Comparison of ENCODE assay signal across 18 cellular contexts in the genomic region with DNA sequence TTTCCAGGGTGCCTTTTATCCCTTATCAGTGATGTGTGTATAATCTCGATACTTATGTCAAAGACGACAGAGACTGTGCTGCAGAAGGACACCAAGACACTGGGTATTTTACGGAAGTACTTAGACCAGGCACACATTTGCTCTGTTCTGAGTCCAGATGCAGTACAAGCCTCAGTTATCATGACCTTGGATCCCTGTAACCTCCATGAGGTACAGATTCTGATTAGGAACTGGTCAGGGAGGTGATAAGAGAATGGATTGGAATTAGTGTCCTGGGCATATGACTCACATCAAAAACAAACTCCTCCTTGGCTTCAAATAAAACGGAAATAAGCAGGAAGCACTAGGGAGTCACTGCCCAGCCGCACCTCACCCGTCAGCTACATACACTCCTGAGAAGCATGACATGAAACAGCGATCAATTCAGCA.
DNase-seq lines count a peak whose midpoint lies in the region; ATAC-seq, FAIRE-seq and TF ChIP-seq lines count a peak whose summit lies in the region.
"Had no signal": no experiment of that assay in that cellular context is flagged by ENCODE, and none has a peak within 500 bp of the region (broad histone marks: within the 10 kb centered on the region; RNA-seq: fewer than 3 reads in every experiment).

No MANE protein-coding gene starts in this region.

- H3K4me1 ChIP-seq in right lobe of liver: no peaks in the 10 kb centered on the region
- no peaks in the 10 kb centered on the region for H3K4me1 ChIP-seq in HepG2 (ENCODE audit: insufficient read depth, low read length)
- peaks cover 31% of the 10 kb centered on the region for H3K4me1 ChIP-seq in astrocyte (ENCODE audit: insufficient read depth, low read length)
- H3K4me1 ChIP-seq in right cardiac atrium (ENCODE audit: control insufficient read depth, insufficient read depth, low read length): peaks cover 2% of the 10 kb centered on the region

- intact Hi-C loops in right lobe of liver (cut with DNase I): no loop called here
- intact Hi-C loops in HepG2 (cut with micrococcal nuclease; ENCODE audit: unreplicated experiment): no loop called here
- intact Hi-C loops in right cardiac atrium (cut with DNase I): loop anchor here in 2 of 4 donors (5.0 to 10.0 kb wide), 2 partner anchors 70 to 143 kb away; no protein-coding TSS in a partner anchor
- intact Hi-C loops in natural killer cell (cut with micrococcal nuclease): loop anchor here (5.0 to 10.0 kb wide), 2 partner anchors 143 to 790 kb away; no protein-coding TSS in a partner anchor

- H3K9me3 Mint-ChIP-seq in astrocyte (ENCODE audit: unreplicated experiment) (no peaks in the 10 kb centered on the region), natural killer cell (no peaks in the 10 kb centered on the region)
- H3K9me3 Mint-ChIP-seq: activated CD4-positive, alpha-beta memory T cell treated with anti-CD3 and anti-CD28 coated beads, Interleukin-2, amount 10 ng/mL, durations not matched to agents 7 days and 5 days; activated T-helper 17 cell treated with anti-CD3 and anti-CD28 coated beads, Interleukin-2, amount 50 U/mL, for 72 hours had no signal

- H3K4me2 ChIP-seq in HepG2 (ENCODE audit: low read depth, low read length): no peak overlapping the region
- peak overlapping the region; percentile 72 for H3K4me2 ChIP-seq in astrocyte (ENCODE audit: low read length)
- H3K4me2 ChIP-seq: PC-9 had no signal

- H3K27me3 Mint-ChIP-seq in astrocyte (ENCODE audit: low read depth, unreplicated experiment) (peaks cover 2% of the 10 kb centered on the region), natural killer cell (ENCODE audit: low read depth in 2 of 2) (no peaks in the 10 kb centered on the region)
- H3K27me3 Mint-ChIP-seq: activated CD4-positive, alpha-beta memory T cell treated with anti-CD3 and anti-CD28 coated beads, Interleukin-2, amount 10 ng/mL, durations not matched to agents 7 days and 5 days; activated T-helper 17 cell treated with anti-CD3 and anti-CD28 coated beads, Interleukin-2, amount 50 U/mL, for 72 hours had no signal

- H3K27me3 ChIP-seq in right lobe of liver (no peaks in the 10 kb centered on the region), HepG2 (ENCODE audit: control insufficient read depth in 1 of 2, insufficient read depth in 2 of 2, low read length in 2 of 2) (peaks cover 0 to 6% of the 10 kb centered on the region in 2 experiments; a peak in 2 of 5 replicates), astrocyte (ENCODE audit: insufficient read depth, low read length) (no peaks in the 10 kb centered on the region), right cardiac atrium (ENCODE audit: control insufficient read depth, insufficient read depth) (no peaks in the 10 kb centered on the region)
- H3K27me3 ChIP-seq: body of pancreas, neutrophil had no signal

- peaks cover 4% of the 10 kb centered on the region for H3K4me1 Mint-ChIP-seq in astrocyte (ENCODE audit: low read depth, unreplicated experiment)
- H3K4me1 Mint-ChIP-seq in natural killer cell: peaks cover 47 to 53% of the 10 kb centered on the region in 2 donors

- ATAC-seq in right lobe of liver (peak in 3 of 4 donors; percentile 14 to 37 (median 18)), HepG2 (no peak), right cardiac atrium (peak; percentile 7 to 85), natural killer cell (no peak), GM18498 (IDR thresholded peaks at IDR 0.05; ENCODE audit: unreplicated experiment) (no peak)
- ATAC-seq: activated T-helper 17 cell treated with anti-CD3 and anti-CD28 coated beads, Interleukin-2, amount 50 U/mL, for 72 hours; body of pancreas had no signal

- in situ Hi-C loops in HepG2 (cut with HindIII; ENCODE audit: extremely low pct_ligation_motif_present, low pct_unique_long_range_greater_than_20kb): no loop called here

- no peak overlapping the region for H3K4me3 ChIP-seq in right lobe of liver
- H3K4me3 ChIP-seq in HepG2 (replicated peaks in 1 of 3; ENCODE audit: insufficient read depth in 1 of 3, low read depth in 2 of 3, low read length in 3 of 3): no peak overlapping the region
- H3K4me3 ChIP-seq in astrocyte (ENCODE audit: insufficient read depth, low read depth, low read length): no peak overlapping the region
- H3K4me3 ChIP-seq in right cardiac atrium (ENCODE audit: low read length): no peak overlapping the region
- H3K4me3 ChIP-seq: body of pancreas, PC-9 had no signal

- no TSS peak for BruUV-seq in HepG2 (replicated peaks; lab: Mats Ljungman, UMichigan)

- no peaks in the 10 kb centered on the region for H4K20me1 ChIP-seq in HepG2 (ENCODE audit: insufficient read depth, low read length)
- H4K20me1 ChIP-seq in astrocyte (ENCODE audit: insufficient read depth, low read length): no peaks in the 10 kb centered on the region

- TF ChIP-seq CTCF in right lobe of liver (IDR thresholded peaks at IDR 0.05) (no peak), HepG2 (CRISPR knock-in tag; IDR thresholded peaks at IDR 0.05) (no peak), astrocyte (IDR thresholded peaks at IDR 0.05; ENCODE audit: insufficient read depth, low read depth, low read length) (no peak), natural killer cell (IDR thresholded peaks at IDR 0.05) (no peak)

- no peak for TF ChIP-seq POLR2A in right lobe of liver (IDR thresholded peaks at IDR 0.05)
- TF ChIP-seq POLR2A in HepG2 (IDR thresholded peaks at IDR 0.05; ENCODE audit: insufficient read depth in 1 of 2, low read depth in 2 of 2, low read length in 2 of 2): no peak

- H3K36me3 ChIP-seq in right lobe of liver (no peaks in the 10 kb centered on the region), HepG2 (replicated peaks in 1 of 2; ENCODE audit: control insufficient read depth in 1 of 2, insufficient read depth in 2 of 2, low read length in 2 of 2) (no peaks in the 10 kb centered on the region), astrocyte (ENCODE audit: insufficient read depth, low read length) (no peaks in the 10 kb centered on the region)
- H3K36me3 ChIP-seq: neutrophil had no signal

- H3K9ac ChIP-seq in HepG2 (ENCODE audit: insufficient read depth, low read depth, low read length): no peak overlapping the region
- no peak overlapping the region for H3K9ac ChIP-seq in astrocyte (ENCODE audit: low read length)

- DNase-seq in right lobe of liver (no peak), HepG2 (ENCODE audit: low spot score) (no peak), astrocyte (ENCODE audit: low read depth) (peak; percentile 58), right cardiac atrium (peak in 1 of 3 donors; percentile 41), NCI-H748 treated with DMSO at 0.1 percent for 48 hours (lab: John Stamatoyannopoulos, UW) (no peak), natural killer cell (no peak), NCI-H146 treated with DMSO at 0.1 percent for 48 hours (lab: John Stamatoyannopoulos, UW; ENCODE audit: unreplicated experiment) (no peak)
- DNase-seq: ACHN; activated CD4-positive, alpha-beta memory T cell treated with anti-CD3 and anti-CD28 coated beads, Interleukin-2, amount 10 ng/mL, durations not matched to agents 7 days and 5 days; body of pancreas; MV-4-11; NCI-H345; stimulated activated CD4-positive, alpha-beta T cell treated with anti-CD3 and anti-CD28 coated beads, Interleukin-12 subunit alpha, Interleukin-12 subunit beta, amount 100 ng/mL, for 4 hours; T-helper 9 cell had no signal

- H3K36me3 Mint-ChIP-seq in astrocyte (ENCODE audit: low read depth, unreplicated experiment) (no peaks in the 10 kb centered on the region), natural killer cell (no peaks in the 10 kb centered on the region)

- H3K79me2 ChIP-seq in HepG2 (ENCODE audit: insufficient read depth, low read length): no peaks in the 10 kb centered on the region
- no peaks in the 10 kb centered on the region for H3K79me2 ChIP-seq in astrocyte (ENCODE audit: insufficient read depth, low read length)

- TF ChIP-seq EP300 in HepG2 (IDR thresholded peaks at IDR 0.05; ENCODE audit: low read depth in 2 of 2, low read length in 2 of 2) (no peak), HepG2 (CRISPR knock-in tag; IDR thresholded peaks at IDR 0.05; ENCODE audit: borderline replicate concordance) (no peak)

- 58% methylated on average over 6 of the region's 7 CpGs for WGBS in right lobe of liver (ENCODE audit: insufficient coverage, low coverage, low lambda C conversion rate, missing lambda C conversion rate)
- 15% methylated on average over 6 of the region's 7 CpGs for WGBS in HepG2 (ENCODE audit: low lambda C conversion rate)
- WGBS in right cardiac atrium: 45% methylated on average over 7 of the region's 7 CpGs

- no peak overlapping the region for H2AFZ ChIP-seq in HepG2 (ENCODE audit: low read length)
- H2AFZ ChIP-seq in astrocyte (ENCODE audit: low read depth, low read length): no peak overlapping the region
- H2AFZ ChIP-seq: PC-9 had no signal

- no peak overlapping the region for H3K4me3 Mint-ChIP-seq in astrocyte (ENCODE audit: unreplicated experiment)
- H3K4me3 Mint-ChIP-seq in natural killer cell: no peak overlapping the region
- H3K4me3 Mint-ChIP-seq: activated CD4-positive, alpha-beta memory T cell treated with anti-CD3 and anti-CD28 coated beads, Interleukin-2, amount 10 ng/mL, durations not matched to agents 7 days and 5 days; activated T-helper 17 cell treated with anti-CD3 and anti-CD28 coated beads, Interleukin-2, amount 50 U/mL, for 72 hours had no signal

- H3K27ac Mint-ChIP-seq in astrocyte (ENCODE audit: unreplicated experiment) (no peak overlapping the region), natural killer cell (no peak overlapping the region)
- H3K27ac Mint-ChIP-seq: activated CD4-positive, alpha-beta memory T cell treated with anti-CD3 and anti-CD28 coated beads, Interleukin-2, amount 10 ng/mL, durations not matched to agents 7 days and 5 days; activated T-helper 17 cell treated with anti-CD3 and anti-CD28 coated beads, Interleukin-2, amount 50 U/mL, for 72 hours had no signal

- TF ChIP-seq RAD21 in HepG2 (CRISPR knock-in tag; IDR thresholded peaks at IDR 0.05): no peak

- POLR2A ChIA-PET in HepG2 (lab: Yijun Ruan, JAX): no interaction called here

- CTCF ChIA-PET in HepG2 (lab: Yijun Ruan, JAX; ENCODE audit: low intra/inter-chr PET ratio, low total read pairs): no interaction called here

- H3K9me3 ChIP-seq in right lobe of liver: no peaks in the 10 kb centered on the region
- no peaks in the 10 kb centered on the region for H3K9me3 ChIP-seq in HepG2 (ENCODE audit: low read length)
- H3K9me3 ChIP-seq in astrocyte (ENCODE audit: insufficient read depth, low read depth, low read length): no peaks in the 10 kb centered on the region
- H3K9me3 ChIP-seq in right cardiac atrium (ENCODE audit: control insufficient read depth, low read length): no peaks in the 10 kb centered on the region
- H3K9me3 ChIP-seq: body of pancreas, neutrophil had no signal

- FAIRE-seq in HepG2 (lab: Jason Lieb, UNC) (no peak), astrocyte (lab: Jason Lieb, UNC) (no peak)

- H3K27ac ChIP-seq in right lobe of liver: no peak overlapping the region
- H3K27ac ChIP-seq in HepG2 (ENCODE audit: extremely low read length, insufficient read depth, low read length): no peak overlapping the region
- no peak overlapping the region for H3K27ac ChIP-seq in astrocyte (ENCODE audit: low read depth, low read length)
- peak overlapping the region; percentile 33 for H3K27ac ChIP-seq in right cardiac atrium (ENCODE audit: low read length)
- H3K27ac ChIP-seq: body of pancreas, neutrophil, PC-9 had no signal

TF ChIP-seq in HepG2, 621 proteins besides CTCF, POLR2A, EP300 and RAD21 (continues in another document):
- TF ChIP-seq NR2C2 (CRISPR knock-in tag; IDR thresholded peaks at IDR 0.05; ENCODE audit: borderline replicate concordance): no peak

Comparison
In these comparisons a context has a peak if more than half of its experiments do, and no peak if none do; other contexts are left out.
1. ATAC-seq: peak in right lobe of liver (3 of 4) and right cardiac atrium (2 of 2); none in HepG2 (single experiment), natural killer cell (0 of 3) and GM18498 (single experiment).